ENCODE assay signal across 27 cellular contexts in genomic region chr9:95237336-95237735, GRCh38.
A peak's percentile ranks its signal among the peaks of the same experiment; 100 is the strongest.
DNase-seq lines count a peak whose midpoint lies in the region; ATAC-seq and TF ChIP-seq lines count a peak whose summit lies in the region.
"Had no signal": no experiment of that assay in that cellular context is flagged by ENCODE, and none has a peak within 500 bp of the region (broad histone marks: within the 10 kb centered on the region; RNA-seq: fewer than 3 reads in every experiment).

No MANE protein-coding gene starts in this region.

- H3K9me3 Mint-ChIP-seq in WTC11: no peaks in the 10 kb centered on the region
- H3K9me3 Mint-ChIP-seq in chondrocyte (ENCODE audit: low read depth): no peaks in the 10 kb centered on the region
- H3K9me3 Mint-ChIP-seq: CD4-positive, alpha-beta memory T cell; CD4-positive, alpha-beta T cell; CD4-positive, CD25-positive, alpha-beta regulatory T cell; CD8-positive, alpha-beta memory T cell; CD8-positive, alpha-beta T cell had no signal

- CTCF ChIA-PET in WTC11 (lab: Charles Lee): no interaction called here

- no peak for TF ChIP-seq CTCF in WTC11 (IDR thresholded peaks at IDR 0.05)
- no peak for TF ChIP-seq CTCF in chondrocyte (IDR thresholded peaks at IDR 0.05)

- H3K4me1 Mint-ChIP-seq in WTC11: no peaks in the 10 kb centered on the region
- H3K4me1 Mint-ChIP-seq in chondrocyte (ENCODE audit: low read depth): no peaks in the 10 kb centered on the region
- H3K4me1 Mint-ChIP-seq: B cell; CD14-positive monocyte; CD4-positive, alpha-beta memory T cell; CD4-positive, CD25-positive, alpha-beta regulatory T cell; CD8-positive, alpha-beta memory T cell had no signal

- POLR2A ChIA-PET in WTC11 (lab: Charles Lee): no interaction called here

- in situ Hi-C loops in KBM-7 (cut with MboI; ENCODE audit: low pct_unique_long_range_greater_than_20kb, low sequenced_read_pairs): no loop called here

- no peaks in the 10 kb centered on the region for H3K36me3 Mint-ChIP-seq in WTC11
- peaks cover 8% of the 10 kb centered on the region for H3K36me3 Mint-ChIP-seq in chondrocyte (ENCODE audit: low read depth)

- H3K4me3 Mint-ChIP-seq in WTC11 (no peak overlapping the region), chondrocyte (ENCODE audit: unreplicated experiment) (no peak overlapping the region)
- H3K4me3 Mint-ChIP-seq: B cell; CD14-positive monocyte; CD4-positive, alpha-beta memory T cell; CD4-positive, alpha-beta T cell; CD4-positive, CD25-positive, alpha-beta regulatory T cell; CD8-positive, alpha-beta memory T cell; CD8-positive, alpha-beta T cell had no signal

- no peaks in the 10 kb centered on the region for H3K27me3 Mint-ChIP-seq in WTC11 (ENCODE audit: low read depth)
- H3K27me3 Mint-ChIP-seq in chondrocyte (ENCODE audit: low read depth): no peaks in the 10 kb centered on the region
- H3K27me3 Mint-ChIP-seq: B cell; CD4-positive, alpha-beta memory T cell; CD4-positive, alpha-beta T cell; CD4-positive, CD25-positive, alpha-beta regulatory T cell; CD8-positive, alpha-beta memory T cell had no signal

- no peak for ATAC-seq in WTC11
- ATAC-seq: A549; CD8-positive, alpha-beta T cell had no signal

- H3K27ac Mint-ChIP-seq in WTC11 (peak overlapping the region; percentile 55; the same call in 1 of the 2 replicates), chondrocyte (ENCODE audit: unreplicated experiment) (no peak overlapping the region)
- H3K27ac Mint-ChIP-seq: B cell; CD4-positive, alpha-beta T cell; CD8-positive, alpha-beta memory T cell; CD8-positive, alpha-beta T cell had no signal

- DNase-seq in WTC11 (ENCODE audit: low spot score): no peak
- DNase-seq in chondrocyte (ENCODE audit: low spot score): peak; percentile 65
- no peak for DNase-seq in KBM-7
- no peak for DNase-seq in NCI-H1694 (lab: John Stamatoyannopoulos, UW)
- DNase-seq: 8988T; ACHN; AML-193; BE2C; C1 segment of cervical spinal cord; Caco-2; Calu3; CD4-positive, alpha-beta memory T cell; CD4-positive, alpha-beta T cell; CD4-positive, CD25-positive, alpha-beta regulatory T cell; CD8-positive, alpha-beta memory T cell; CD8-positive, alpha-beta T cell; COR-L47; DMS 273 treated with DMSO at 0.1 percent for 48 hours; DMS153; DMS53; DMS79; DMS79 treated with DMSO at 0.1 percent for 48 hours; DND-41; EL had no signal

TF ChIP-seq in WTC11, 78 proteins besides CTCF, POLR2A, EP300 and RAD21 (continues in another document):
- TF ChIP-seq NR3C1 (CRISPR knock-in tag; conservative IDR thresholded peaks at IDR 0.05; ENCODE audit: low read depth): no peak
- TF ChIP-seq RORB (CRISPR knock-in tag; IDR thresholded peaks at IDR 0.05): no peak
- TF ChIP-seq, protein P1, sequence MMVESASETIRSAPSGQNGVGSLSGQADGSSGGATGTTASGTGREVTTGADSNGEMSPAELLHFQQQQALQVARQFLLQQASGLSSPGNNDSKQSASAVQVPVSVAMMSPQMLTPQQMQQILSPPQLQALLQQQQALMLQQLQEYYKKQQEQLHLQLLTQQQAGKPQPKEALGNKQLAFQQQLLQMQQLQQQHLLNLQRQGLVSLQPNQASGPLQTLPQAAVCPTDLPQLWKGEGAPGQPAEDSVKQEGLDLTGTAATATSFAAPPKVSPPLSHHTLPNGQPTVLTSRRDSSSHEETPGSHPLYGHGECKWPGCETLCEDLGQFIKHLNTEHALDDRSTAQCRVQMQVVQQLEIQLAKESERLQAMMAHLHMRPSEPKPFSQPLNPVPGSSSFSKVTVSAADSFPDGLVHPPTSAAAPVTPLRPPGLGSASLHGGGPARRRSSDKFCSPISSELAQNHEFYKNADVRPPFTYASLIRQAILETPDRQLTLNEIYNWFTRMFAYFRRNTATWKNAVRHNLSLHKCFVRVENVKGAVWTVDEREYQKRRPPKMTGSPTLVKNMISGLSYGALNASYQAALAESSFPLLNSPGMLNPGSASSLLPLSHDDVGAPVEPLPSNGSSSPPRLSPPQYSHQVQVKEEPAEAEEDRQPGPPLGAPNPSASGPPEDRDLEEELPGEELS (CRISPR knock-in tag; IDR thresholded peaks at IDR 0.05): no peak
- TF ChIP-seq ZNF425 (CRISPR knock-in tag; conservative IDR thresholded peaks at IDR 0.05): no peak
- no peak for TF ChIP-seq PREB (CRISPR knock-in tag; IDR thresholded peaks at IDR 0.05; ENCODE audit: borderline replicate concordance)
- no peak for TF ChIP-seq SOX15 (CRISPR knock-in tag; IDR thresholded peaks at IDR 0.05)
- no peak for TF ChIP-seq GTF2I (CRISPR knock-in tag; conservative IDR thresholded peaks at IDR 0.05)
- TF ChIP-seq GRHL2 (CRISPR knock-in tag; IDR thresholded peaks at IDR 0.05; ENCODE audit: insufficient replicate concordance, severe bottlenecking): no peak
- no peak for TF ChIP-seq ZNF396 (CRISPR knock-in tag; IDR thresholded peaks at IDR 0.05; ENCODE audit: borderline replicate concordance)
- no peak for TF ChIP-seq CDX4 (CRISPR knock-in tag; IDR thresholded peaks at IDR 0.05; ENCODE audit: borderline replicate concordance)
- TF ChIP-seq, protein P2, sequence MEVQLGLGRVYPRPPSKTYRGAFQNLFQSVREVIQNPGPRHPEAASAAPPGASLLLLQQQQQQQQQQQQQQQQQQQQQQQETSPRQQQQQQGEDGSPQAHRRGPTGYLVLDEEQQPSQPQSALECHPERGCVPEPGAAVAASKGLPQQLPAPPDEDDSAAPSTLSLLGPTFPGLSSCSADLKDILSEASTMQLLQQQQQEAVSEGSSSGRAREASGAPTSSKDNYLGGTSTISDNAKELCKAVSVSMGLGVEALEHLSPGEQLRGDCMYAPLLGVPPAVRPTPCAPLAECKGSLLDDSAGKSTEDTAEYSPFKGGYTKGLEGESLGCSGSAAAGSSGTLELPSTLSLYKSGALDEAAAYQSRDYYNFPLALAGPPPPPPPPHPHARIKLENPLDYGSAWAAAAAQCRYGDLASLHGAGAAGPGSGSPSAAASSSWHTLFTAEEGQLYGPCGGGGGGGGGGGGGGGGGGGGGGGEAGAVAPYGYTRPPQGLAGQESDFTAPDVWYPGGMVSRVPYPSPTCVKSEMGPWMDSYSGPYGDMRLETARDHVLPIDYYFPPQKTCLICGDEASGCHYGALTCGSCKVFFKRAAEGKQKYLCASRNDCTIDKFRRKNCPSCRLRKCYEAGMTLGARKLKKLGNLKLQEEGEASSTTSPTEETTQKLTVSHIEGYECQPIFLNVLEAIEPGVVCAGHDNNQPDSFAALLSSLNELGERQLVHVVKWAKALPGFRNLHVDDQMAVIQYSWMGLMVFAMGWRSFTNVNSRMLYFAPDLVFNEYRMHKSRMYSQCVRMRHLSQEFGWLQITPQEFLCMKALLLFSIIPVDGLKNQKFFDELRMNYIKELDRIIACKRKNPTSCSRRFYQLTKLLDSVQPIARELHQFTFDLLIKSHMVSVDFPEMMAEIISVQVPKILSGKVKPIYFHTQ (CRISPR knock-in tag; IDR thresholded peaks at IDR 0.05): no peak
- no peak for TF ChIP-seq JAZF1 (CRISPR knock-in tag; IDR thresholded peaks at IDR 0.05)
- no peak for TF ChIP-seq E2F4 (CRISPR knock-in tag; IDR thresholded peaks at IDR 0.05; ENCODE audit: borderline replicate concordance, low read depth)
- TF ChIP-seq GABPB1 (CRISPR knock-in tag; IDR thresholded peaks at IDR 0.05): no peak
